In genomic region chr12:111769599-111769998, GRCh38 we compare ENCODE assay signal across 1 cellular context.
TF ChIP-seq lines count a peak whose summit lies in the region.

No MANE protein-coding gene starts in this region.

TF ChIP-seq in A549, 52 proteins besides CTCF, POLR2A, EP300 and RAD21 (continued from another document):
- TF ChIP-seq HOXA7 (CRISPR knock-in tag; IDR thresholded peaks at IDR 0.05) (no peak), JUN (IDR thresholded peaks at IDR 0.05) (no peak), ATOH8 (CRISPR knock-in tag; IDR thresholded peaks at IDR 0.05; ENCODE audit: low read depth) (no peak)
TF ChIP-seq in A549: peak in this region for 1.
